Comparison of ENCODE assay signal across 31 cellular contexts in the genomic region with DNA sequence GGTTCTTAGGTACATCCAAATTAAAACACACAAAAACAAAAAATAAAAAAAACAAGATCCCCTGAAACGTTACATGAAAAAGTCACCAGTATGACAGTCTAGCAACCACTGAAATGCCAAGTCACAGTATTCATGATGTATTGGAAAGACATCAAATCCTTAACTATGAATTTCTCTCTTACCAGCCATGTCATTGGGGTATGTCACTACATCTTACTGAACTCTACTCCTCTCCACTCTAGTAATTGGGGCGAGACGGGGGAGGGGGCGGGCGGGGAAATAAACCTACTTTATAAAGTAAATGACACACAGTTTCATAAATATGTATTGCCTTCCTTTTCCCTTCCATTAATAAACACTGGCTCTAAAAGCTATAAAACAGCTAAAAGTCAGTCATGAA.
"Had no signal": no experiment of that assay in that cellular context is flagged by ENCODE, and none has a peak within 500 bp of the region (broad histone marks: within the 10 kb centered on the region; RNA-seq: fewer than 3 reads in every experiment).

No MANE protein-coding gene starts in this region.

- H3K9me3 Mint-ChIP-seq: activated CD4-positive, alpha-beta memory T cell treated with anti-CD3 and anti-CD28 coated beads for 36 hours; activated CD4-positive, alpha-beta T cell treated with anti-CD3 and anti-CD28 coated beads, Interleukin-2, amount 10 ng/mL, durations not matched to agents 24 days and 14 days; activated naive CD4-positive, alpha-beta T cell treated with anti-CD3 and anti-CD28 coated beads for 36 hours; activated T-helper 2 cell treated with anti-CD3 and anti-CD28 coated beads, Interferon-gamma antibody, Interleukin-2, Interleukin-4, amounts not matched to agents 10 μg/mL and 5 μg/mL and 100 μg/mL, durations not matched to agents 14 hours and 24 hours and 36 hours; effector memory CD8-positive, alpha-beta T cell; T-cell; T-helper 1 cell treated with Interleukin-12 subunit alpha and Interleukin-12 subunit beta and Interleukin-4 antibody, amounts not matched to agents 30 μg/mL and 1 μg/mL, for 36 hours; T-helper 2 cell treated with Interferon-gamma antibody and Interleukin-4, amounts not matched to agents 5 μg/mL and 100 μg/mL, for 36 hours had no signal

- DNase-seq: activated CD4-positive, alpha-beta memory T cell treated with anti-CD3 and anti-CD28 coated beads for 36 hours; activated CD4-positive, alpha-beta T cell treated with anti-CD3 and anti-CD28 coated beads for 36 hours; activated CD4-positive, alpha-beta T cell treated with anti-CD3 and anti-CD28 coated beads, Interleukin-2, amount 10 ng/mL, durations not matched to agents 24 days and 14 days; activated CD4-positive, CD25-positive, alpha-beta regulatory T cell; activated CD4-positive, CD25-positive, alpha-beta regulatory T cell treated with anti-CD3 and anti-CD28 coated beads, Interleukin-2, amount 50 U/mL, for 72 hours; activated CD8-positive, alpha-beta memory T cell treated with anti-CD3 and anti-CD28 coated beads, Interleukin-2, amount 10 ng/mL, durations not matched to agents 7 days and 5 days; activated CD8-positive, alpha-beta memory T cell treated with anti-CD3 and anti-CD28 coated beads, Interleukin-2, amount 50 U/mL, for 4 hours; activated CD8-positive, alpha-beta T cell treated with anti-CD3 and anti-CD28 coated beads, Interleukin-2, amount 10 ng/mL, durations not matched to agents 7 days and 5 days; activated effector memory CD4-positive, alpha-beta T cell treated with anti-CD3 and anti-CD28 coated beads, Interleukin-2, amount 50 U/mL, for 16 hours; activated naive CD4-positive, alpha-beta T cell treated with anti-CD3 and anti-CD28 coated beads for 36 hours; activated T-cell treated with anti-CD3 and anti-CD28 coated beads, Interleukin-2, amount 50 U/mL, for 1 hour; amniotic stem cell; anterior cingulate cortex; brain microvascular endothelial cell; cortex of kidney; dermis blood vessel endothelial cell; effector CD4-positive, alpha-beta T cell; effector memory CD8-positive, alpha-beta T cell; foreskin keratinocyte; gastrocnemius medialis; glutamatergic neuron; heart left ventricle; SW 1271; T-cell; T1000; WERI-Rb-1 had no signal

- H3K27me3 Mint-ChIP-seq: activated CD4-positive, alpha-beta memory T cell treated with anti-CD3 and anti-CD28 coated beads for 36 hours; activated CD4-positive, alpha-beta T cell treated with anti-CD3 and anti-CD28 coated beads for 36 hours; activated CD4-positive, alpha-beta T cell treated with anti-CD3 and anti-CD28 coated beads, Interleukin-2, amount 10 ng/mL, durations not matched to agents 24 days and 14 days; activated CD8-positive, alpha-beta memory T cell treated with anti-CD3 and anti-CD28 coated beads, Interleukin-2, amount 10 ng/mL, durations not matched to agents 7 days and 5 days; activated naive CD8-positive, alpha-beta T cell; effector memory CD8-positive, alpha-beta T cell; T-cell had no signal

- H3K4me3 Mint-ChIP-seq: activated CD4-positive, alpha-beta memory T cell treated with anti-CD3 and anti-CD28 coated beads for 36 hours; activated CD4-positive, alpha-beta T cell treated with anti-CD3 and anti-CD28 coated beads for 36 hours; activated CD4-positive, alpha-beta T cell treated with anti-CD3 and anti-CD28 coated beads, Interleukin-2, amount 10 ng/mL, durations not matched to agents 24 days and 14 days; activated CD8-positive, alpha-beta memory T cell treated with anti-CD3 and anti-CD28 coated beads, Interleukin-2, amount 10 ng/mL, durations not matched to agents 7 days and 5 days; activated CD8-positive, alpha-beta T cell treated with anti-CD3 and anti-CD28 coated beads, Interleukin-2, amount 10 ng/mL, durations not matched to agents 7 days and 5 days; activated naive CD4-positive, alpha-beta T cell treated with anti-CD3 and anti-CD28 coated beads for 36 hours; activated naive CD8-positive, alpha-beta T cell; effector memory CD8-positive, alpha-beta T cell; T-cell; T-helper 1 cell treated with Interleukin-12 subunit alpha and Interleukin-12 subunit beta and Interleukin-4 antibody, amounts not matched to agents 30 μg/mL and 1 μg/mL, for 36 hours; T-helper 2 cell treated with Interferon-gamma antibody and Interleukin-4, amounts not matched to agents 5 μg/mL and 100 μg/mL, for 36 hours had no signal

- FAIRE-seq: bronchial epithelial cell had no signal

- ATAC-seq: activated CD4-positive, alpha-beta T cell treated with anti-CD3 and anti-CD28 coated beads for 36 hours; activated CD8-positive, alpha-beta memory T cell treated with anti-CD3 and anti-CD28 coated beads, Interleukin-2, amount 10 ng/mL, durations not matched to agents 7 days and 5 days; activated CD8-positive, alpha-beta T cell treated with anti-CD3 and anti-CD28 coated beads, Interleukin-2, amount 10 ng/mL, durations not matched to agents 7 days and 5 days; effector memory CD8-positive, alpha-beta T cell; foreskin keratinocyte; gastrocnemius medialis; heart left ventricle; T-cell had no signal

- H3K27ac Mint-ChIP-seq: activated CD4-positive, alpha-beta memory T cell treated with anti-CD3 and anti-CD28 coated beads for 36 hours; activated CD4-positive, alpha-beta T cell treated with anti-CD3 and anti-CD28 coated beads for 36 hours; activated CD4-positive, alpha-beta T cell treated with anti-CD3 and anti-CD28 coated beads, Interleukin-2, amount 10 ng/mL, durations not matched to agents 24 days and 14 days; activated CD8-positive, alpha-beta memory T cell treated with anti-CD3 and anti-CD28 coated beads, Interleukin-2, amount 10 ng/mL, durations not matched to agents 7 days and 5 days; activated CD8-positive, alpha-beta T cell treated with anti-CD3 and anti-CD28 coated beads, Interleukin-2, amount 10 ng/mL, durations not matched to agents 7 days and 5 days; activated naive CD4-positive, alpha-beta T cell treated with anti-CD3 and anti-CD28 coated beads for 36 hours; activated naive CD8-positive, alpha-beta T cell; activated T-helper 2 cell treated with anti-CD3 and anti-CD28 coated beads, Interferon-gamma antibody, Interleukin-2, Interleukin-4, amounts not matched to agents 10 μg/mL and 5 μg/mL and 100 μg/mL, durations not matched to agents 14 hours and 24 hours and 36 hours; effector memory CD8-positive, alpha-beta T cell; T-cell; T-helper 1 cell treated with Interleukin-12 subunit alpha and Interleukin-12 subunit beta and Interleukin-4 antibody, amounts not matched to agents 30 μg/mL and 1 μg/mL, for 36 hours; T-helper 2 cell treated with Interferon-gamma antibody and Interleukin-4, amounts not matched to agents 5 μg/mL and 100 μg/mL, for 36 hours had no signal
